9 cellular contexts compared by ENCODE assay signal in genomic region chr18:49168970-49169619, GRCh38.
DNase-seq lines count a peak whose midpoint lies in the region; ATAC-seq and TF ChIP-seq lines count a peak whose summit lies in the region.
"Had no signal": no experiment of that assay in that cellular context is flagged by ENCODE, and none has a peak within 500 bp of the region (broad histone marks: within the 10 kb centered on the region; RNA-seq: fewer than 3 reads in every experiment).

No MANE protein-coding gene starts in this region.

- no peak overlapping the region for H2BK12ac ChIP-seq in neuronal stem cell (ENCODE audit: low read length)

- H3K27ac ChIP-seq in CD4-positive, alpha-beta memory T cell (ENCODE audit: low read depth, low read length) = no peak overlapping the region
- no peak overlapping the region for H3K27ac ChIP-seq in neuronal stem cell (replicated peaks; ENCODE audit: low read length)
- peak overlapping the region in 1 of 2 donors; percentile 47 for H3K27ac ChIP-seq in ascending aorta
- H3K27ac ChIP-seq: parathyroid adenoma had no signal

- no peak overlapping the region for H3K4ac ChIP-seq in neuronal stem cell (ENCODE audit: low read length)

- no peak overlapping the region for H2BK15ac ChIP-seq in neuronal stem cell (ENCODE audit: low read length)

- no peak overlapping the region for H2BK5ac ChIP-seq in neuronal stem cell (ENCODE audit: low read length)

- H3K14ac ChIP-seq in neuronal stem cell (ENCODE audit: low read length) = no peak overlapping the region

- peaks cover 12% of the 10 kb centered on the region for H3K4me1 ChIP-seq in CD4-positive, alpha-beta memory T cell (ENCODE audit: insufficient read depth, low read length)
- peaks cover 0 to 4% of the 10 kb centered on the region in 2 donors for H3K4me1 ChIP-seq in neuronal stem cell (ENCODE audit: control insufficient read depth in 2 of 2, insufficient read depth in 1 of 2, low read depth in 1 of 2, low read length in 2 of 2)
- peaks cover 0 to 7% of the 10 kb centered on the region in 2 donors for H3K4me1 ChIP-seq in ascending aorta
- H3K4me1 ChIP-seq: parathyroid adenoma had no signal

- no peak overlapping the region for H2AK5ac ChIP-seq in neuronal stem cell (ENCODE audit: low read depth, low read length)

- peak overlapping the region in 6 of 7 donors; percentile 32 to 86 (median 56) for H3K27ac Mint-ChIP-seq in CD4-positive, alpha-beta memory T cell
- no peak overlapping the region for H3K27ac Mint-ChIP-seq in activated T-helper 2 cell treated with anti-CD3 and anti-CD28 coated beads, Interferon-gamma antibody, Interleukin-2, Interleukin-4, amounts not matched to agents 10 μg/mL and 5 μg/mL and 100 μg/mL, durations not matched to agents 14 hours and 24 hours and 36 hours
- peak overlapping the region; percentile 59 for H3K27ac Mint-ChIP-seq in stimulated activated naive CD8-positive, alpha-beta T cell treated with anti-CD3 and anti-CD28 coated beads, Interleukin-15, Interleukin-2, amounts not matched to agents 100 ng/mL and 50 ng/mL, for 24 hours

- TF ChIP-seq POLR2A in GM19099 (IDR thresholded peaks at IDR 0.05; ENCODE audit: extremely low read depth, insufficient read length, low read depth) = peak; percentile 39

- no peaks in the 10 kb centered on the region for H3K79me1 ChIP-seq in neuronal stem cell (ENCODE audit: low read depth, low read length)

- no peaks in the 10 kb centered on the region for H3K9me3 ChIP-seq in CD4-positive, alpha-beta memory T cell (ENCODE audit: control insufficient read depth in 1 of 2, low read length in 2 of 2)
- H3K9me3 ChIP-seq in neuronal stem cell (replicated peaks in 1 of 2; ENCODE audit: control insufficient read depth in 2 of 2, insufficient read depth in 1 of 2, low read depth in 1 of 2, low read length in 2 of 2) = peaks cover 2 to 7% of the 10 kb centered on the region in 2 donors
- peaks cover 0 to 9% of the 10 kb centered on the region in 2 donors for H3K9me3 ChIP-seq in ascending aorta

- ATAC-seq in HG03139 (IDR thresholded peaks at IDR 0.05; ENCODE audit: unreplicated experiment) = peak; percentile 81

- no peak overlapping the region for H3K9ac ChIP-seq in neuronal stem cell (ENCODE audit: low read depth, low read length, poor library complexity)
- H3K9ac ChIP-seq: parathyroid adenoma had no signal

- no peak overlapping the region for H3K23ac ChIP-seq in neuronal stem cell (ENCODE audit: low read depth, low read length, poor library complexity)

- no peaks in the 10 kb centered on the region for H3K36me3 ChIP-seq in CD4-positive, alpha-beta memory T cell (ENCODE audit: insufficient read depth, low read length)
- H3K36me3 ChIP-seq in neuronal stem cell (replicated peaks in 1 of 2; ENCODE audit: control insufficient read depth in 2 of 2, insufficient read depth in 2 of 2, low read length in 2 of 2) (no peaks in the 10 kb centered on the region), ascending aorta (no peaks in the 10 kb centered on the region)

- intact Hi-C loops in CD4-positive, alpha-beta memory T cell (cut with micrococcal nuclease) = no loop called here
- intact Hi-C loops in activated T-helper 2 cell treated with anti-CD3 and anti-CD28 coated beads, Interferon-gamma antibody, Interleukin-2, Interleukin-4, amounts not matched to agents 10 μg/mL and 5 μg/mL and 100 μg/mL, durations not matched to agents 14 hours and 24 hours and 36 hours (cut with micrococcal nuclease) = loop anchor here (10.0 kb wide), 1 partner anchor 646 kb away; the partner anchor contains the start of gene ACAA2
- intact Hi-C loops in ascending aorta (cut with DNase I) = no loop called here

- no CpG with 5 or more reads among the region's 8 CpGs for WGBS in neuronal stem cell (ENCODE audit: extremely low coverage in 2 of 2, insufficient read length in 2 of 2, insufficient replicate concordance in 1 of 2), 2 donors

- CTCF ChIA-PET in CD4-positive, alpha-beta memory T cell (lab: Charles Lee; ENCODE audit: partially characterized antibody) = no interaction called here

- peak in 2 of 5 donors; percentile 5 to 13 for DNase-seq in CD4-positive, alpha-beta memory T cell
- DNase-seq in activated T-helper 2 cell treated with anti-CD3 and anti-CD28 coated beads, Interferon-gamma antibody, Interleukin-2, Interleukin-4, amounts not matched to agents 10 μg/mL and 5 μg/mL and 100 μg/mL, durations not matched to agents 14 hours and 24 hours and 36 hours (ENCODE audit: low spot score) = peak; percentile 11
- DNase-seq in neuronal stem cell (ENCODE audit: low spot score) = no peak
- DNase-seq in ascending aorta (ENCODE audit: low spot score in 2 of 2) = no peak
- no peak for DNase-seq in KG1 (lab: John Stamatoyannopoulos, UW)

- POLR2A ChIA-PET in CD4-positive, alpha-beta memory T cell (lab: Charles Lee; ENCODE audit: partially characterized antibody) = no interaction called here

- peak overlapping the region; percentile 49 to 83 (median 72) for H3K4me3 Mint-ChIP-seq in CD4-positive, alpha-beta memory T cell
- H3K4me3 Mint-ChIP-seq in activated T-helper 2 cell treated with anti-CD3 and anti-CD28 coated beads, Interferon-gamma antibody, Interleukin-2, Interleukin-4, amounts not matched to agents 10 μg/mL and 5 μg/mL and 100 μg/mL, durations not matched to agents 14 hours and 24 hours and 36 hours (ENCODE audit: low read depth) = no peak overlapping the region
- peak overlapping the region; percentile 49 for H3K4me3 Mint-ChIP-seq in stimulated activated naive CD8-positive, alpha-beta T cell treated with anti-CD3 and anti-CD28 coated beads, Interleukin-15, Interleukin-2, amounts not matched to agents 100 ng/mL and 50 ng/mL, for 24 hours

- no peaks in the 10 kb centered on the region for H3K27me3 ChIP-seq in CD4-positive, alpha-beta memory T cell (ENCODE audit: insufficient read depth, low read length)
- H3K27me3 ChIP-seq in neuronal stem cell (ENCODE audit: control insufficient read depth in 3 of 3, insufficient read depth in 3 of 3, low read depth in 1 of 3, low read length in 3 of 3) = no peaks in the 10 kb centered on the region
- H3K27me3 ChIP-seq in ascending aorta = no peaks in the 10 kb centered on the region

- no peak overlapping the region for H3K18ac ChIP-seq in neuronal stem cell (ENCODE audit: low read length)

- H2BK120ac ChIP-seq in neuronal stem cell (ENCODE audit: low read depth, low read length) = no peak overlapping the region

- H3K36me3 Mint-ChIP-seq in CD4-positive, alpha-beta memory T cell = peaks cover 14 to 20% of the 10 kb centered on the region in 2 donors
- H3K36me3 Mint-ChIP-seq in activated T-helper 2 cell treated with anti-CD3 and anti-CD28 coated beads, Interferon-gamma antibody, Interleukin-2, Interleukin-4, amounts not matched to agents 10 μg/mL and 5 μg/mL and 100 μg/mL, durations not matched to agents 14 hours and 24 hours and 36 hours (ENCODE audit: low read depth) = peaks cover 16% of the 10 kb centered on the region
- peaks cover 28% of the 10 kb centered on the region for H3K36me3 Mint-ChIP-seq in stimulated activated naive CD8-positive, alpha-beta T cell treated with anti-CD3 and anti-CD28 coated beads, Interleukin-15, Interleukin-2, amounts not matched to agents 100 ng/mL and 50 ng/mL, for 24 hours (ENCODE audit: low read depth)

- peaks cover 0 to 12% (median 5%) of the 10 kb centered on the region in 8 donors for H3K9me3 Mint-ChIP-seq in CD4-positive, alpha-beta memory T cell
- peaks cover 15% of the 10 kb centered on the region for H3K9me3 Mint-ChIP-seq in activated T-helper 2 cell treated with anti-CD3 and anti-CD28 coated beads, Interferon-gamma antibody, Interleukin-2, Interleukin-4, amounts not matched to agents 10 μg/mL and 5 μg/mL and 100 μg/mL, durations not matched to agents 14 hours and 24 hours and 36 hours
- H3K9me3 Mint-ChIP-seq in stimulated activated naive CD8-positive, alpha-beta T cell treated with anti-CD3 and anti-CD28 coated beads, Interleukin-15, Interleukin-2, amounts not matched to agents 100 ng/mL and 50 ng/mL, for 24 hours = peaks cover 14% of the 10 kb centered on the region

- no peak overlapping the region for H4K8ac ChIP-seq in neuronal stem cell (ENCODE audit: low read depth, low read length)

- H3K4me3 ChIP-seq in CD4-positive, alpha-beta memory T cell (ENCODE audit: low read length in 2 of 2) = peak overlapping the region in 1 of 2 donors; percentile 16
- H3K4me3 ChIP-seq in neuronal stem cell (ENCODE audit: low read length in 2 of 2) (no peak overlapping the region), ascending aorta (no peak overlapping the region)

- no peak overlapping the region for H4K91ac ChIP-seq in neuronal stem cell (ENCODE audit: low read depth, low read length, poor library complexity)

- no peak overlapping the region for H3K4me2 ChIP-seq in neuronal stem cell (ENCODE audit: insufficient read depth, low read length, poor library complexity, severe bottlenecking)

- peaks cover 17 to 34% (median 20%) of the 10 kb centered on the region in 4 donors for H3K4me1 Mint-ChIP-seq in CD4-positive, alpha-beta memory T cell
- peaks cover 43% of the 10 kb centered on the region for H3K4me1 Mint-ChIP-seq in activated T-helper 2 cell treated with anti-CD3 and anti-CD28 coated beads, Interferon-gamma antibody, Interleukin-2, Interleukin-4, amounts not matched to agents 10 μg/mL and 5 μg/mL and 100 μg/mL, durations not matched to agents 14 hours and 24 hours and 36 hours (ENCODE audit: low read depth)
- peaks cover 54% of the 10 kb centered on the region for H3K4me1 Mint-ChIP-seq in stimulated activated naive CD8-positive, alpha-beta T cell treated with anti-CD3 and anti-CD28 coated beads, Interleukin-15, Interleukin-2, amounts not matched to agents 100 ng/mL and 50 ng/mL, for 24 hours (ENCODE audit: low read depth)

- no peak for TF ChIP-seq CTCF in ascending aorta (IDR thresholded peaks at IDR 0.05)

- no peaks in the 10 kb centered on the region for H3K27me3 Mint-ChIP-seq in CD4-positive, alpha-beta memory T cell
- peaks cover 2% of the 10 kb centered on the region for H3K27me3 Mint-ChIP-seq in activated T-helper 2 cell treated with anti-CD3 and anti-CD28 coated beads, Interferon-gamma antibody, Interleukin-2, Interleukin-4, amounts not matched to agents 10 μg/mL and 5 μg/mL and 100 μg/mL, durations not matched to agents 14 hours and 24 hours and 36 hours (ENCODE audit: low read depth)
- no peaks in the 10 kb centered on the region for H3K27me3 Mint-ChIP-seq in stimulated activated naive CD8-positive, alpha-beta T cell treated with anti-CD3 and anti-CD28 coated beads, Interleukin-15, Interleukin-2, amounts not matched to agents 100 ng/mL and 50 ng/mL, for 24 hours

- no peak overlapping the region for H2AFZ ChIP-seq in neuronal stem cell (ENCODE audit: low read length)
- H2AFZ ChIP-seq: parathyroid adenoma had no signal
